In the genomic region with DNA sequence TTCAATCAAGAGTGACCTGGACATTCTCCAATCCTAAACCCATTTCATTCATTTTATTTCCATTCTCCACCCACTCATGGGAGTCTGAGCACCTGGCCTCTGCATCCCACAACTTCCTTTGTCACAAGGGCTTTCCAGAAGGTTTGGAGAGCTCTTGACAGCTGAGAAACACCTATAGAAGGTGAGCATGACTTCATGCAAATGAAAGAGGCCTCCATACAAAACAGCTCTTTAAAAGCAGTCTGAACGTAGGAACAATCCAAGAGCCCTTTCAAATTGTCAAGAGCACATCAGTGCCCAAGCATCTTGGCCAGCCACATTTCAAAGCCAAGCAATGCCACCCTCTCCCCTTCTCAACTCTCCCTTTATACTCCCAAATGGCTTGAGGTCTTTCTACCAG, we compare ENCODE assay signal across 11 cellular contexts.
"Had no signal": no experiment of that assay in that cellular context is flagged by ENCODE, and none has a peak within 500 bp of the region (broad histone marks: within the 10 kb centered on the region; RNA-seq: fewer than 3 reads in every experiment).

No MANE protein-coding gene starts in this region.

- H2AFZ ChIP-seq: GM23248, GM23338 had no signal

- H3K27ac ChIP-seq: GM23248 had no signal

- H3K4me2 ChIP-seq: GM23338 had no signal

- H3K4me1 ChIP-seq: HAP-1 had no signal

- H3K4me3 ChIP-seq: GM23248, GM23338, HAP-1 had no signal

- DNase-seq: GM23248, GOT3, H7, H9, HCEC 1CT, HFFc6 had no signal

- H3K9ac ChIP-seq: GM23248 had no signal

- H3K27ac Mint-ChIP-seq: GM23338, H9, HFFc6 had no signal

- FAIRE-seq: H1, H54 had no signal

- ATAC-seq: GM23338, HCT116 had no signal

- H3K9me3 Mint-ChIP-seq: HFFc6 had no signal

- H3K36me3 ChIP-seq: HAP-1 had no signal

- H3K4me3 Mint-ChIP-seq: GM23338, H9, HFFc6 had no signal

- H3K4me1 Mint-ChIP-seq: GM23338, H9 had no signal
